27 cellular contexts compared by ENCODE assay signal in the genomic region with DNA sequence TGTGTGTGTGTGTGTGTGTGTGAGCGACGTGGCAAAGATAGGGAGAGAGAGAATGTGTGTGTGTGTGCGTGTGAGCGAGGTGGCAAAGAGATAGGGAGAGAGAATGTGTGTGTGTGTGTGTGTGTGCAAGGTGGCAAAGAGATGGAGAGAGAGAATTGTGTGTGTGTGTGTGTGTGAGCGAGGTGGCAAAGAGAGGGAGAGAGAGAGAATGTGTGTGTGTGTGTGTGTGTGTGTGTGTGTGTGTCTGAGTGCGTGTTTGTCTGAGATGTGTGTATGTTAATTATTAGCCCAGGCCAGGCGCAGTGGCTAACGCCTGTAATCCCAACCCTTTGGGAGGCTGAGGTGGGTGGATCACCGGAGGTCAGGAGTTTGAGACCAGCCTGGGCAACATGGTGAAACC.
"Had no signal": no experiment of that assay in that cellular context is flagged by ENCODE, and none has a peak within 500 bp of the region (broad histone marks: within the 10 kb centered on the region; RNA-seq: fewer than 3 reads in every experiment).

No MANE protein-coding gene starts in this region.

- H3K9me3 ChIP-seq: heart left ventricle, left lung, lower lobe of right lung, neutrophil, ovary, right atrium auricular region, stomach, testis, thyroid gland, upper lobe of right lung, uterus had no signal

- H3K79me2 ChIP-seq: hepatocyte had no signal

- H3K4me1 ChIP-seq: right atrium auricular region, stomach, thyroid gland, upper lobe of right lung, uterus had no signal

- H3K27ac ChIP-seq: heart left ventricle, hepatocyte, left lung, lower lobe of right lung, neutrophil, right atrium auricular region, skin epidermis, stomach, testis, thyroid gland, upper lobe of right lung, uterus had no signal

- H3K36me3 ChIP-seq: heart left ventricle, left lung, lower lobe of right lung, neutrophil, ovary, right atrium auricular region, stomach, thyroid gland, upper lobe of right lung, uterus had no signal

- H3K4me2 ChIP-seq: hepatocyte had no signal

- H3K27me3 ChIP-seq: heart left ventricle, hepatocyte, left lung, neutrophil, ovary, right atrium auricular region, testis, thyroid gland, upper lobe of right lung, uterus had no signal

- H3K4me3 ChIP-seq: heart left ventricle, hepatocyte, left lung, lower lobe of right lung, ovary, right atrium auricular region, skin epidermis, stomach, testis, thyroid gland, upper lobe of right lung, uterus had no signal

- H2AFZ ChIP-seq: hepatocyte had no signal

- ATAC-seq: heart left ventricle; left cardiac atrium; left lung; lower lobe of right lung; naive thymus-derived CD8-positive, alpha-beta T cell; stimulated activated naive B cell treated with anti-CD40 and anti-IgM and Interleukin-4, amounts not matched to agents 10 μg/mL and 1 μg/mL and 100 μg/mL, for 72 hours; stimulated activated naive CD8-positive, alpha-beta T cell treated with anti-CD3 and anti-CD28 coated beads, Interleukin-15, Interleukin-2, amounts not matched to agents 100 U/mL and 50 U/mL, for 24 hours; upper lobe of right lung had no signal

- DNase-seq: heart left ventricle; kidney glomerular epithelial cell; left cardiac atrium; left lung; lower lobe of right lung; mammary epithelial cell; mesenchymal stem cell; naive thymus-derived CD8-positive, alpha-beta T cell; occipital lobe; ovary; stimulated activated CD4-positive, alpha-beta T cell treated with anti-CD3 and anti-CD28 coated beads, Interleukin-12 subunit alpha, Interleukin-12 subunit beta, amount 100 ng/mL, for 4 hours; stimulated activated CD4-positive, alpha-beta T cell treated with anti-CD3 and anti-CD28 coated beads, Interleukin-15, amount 100 ng/mL, for 24 hours; stimulated activated CD4-positive, alpha-beta T cell treated with anti-CD3 and anti-CD28 coated beads, Interleukin-2, amount 100 ng/mL, for 24 hours; stimulated activated CD4-positive, alpha-beta T cell treated with anti-CD3 and anti-CD28 coated beads, Interleukin-4, amount 100 ng/mL, for 1 hour; stimulated activated naive B cell treated with anti-CD40 and anti-IgM and Interleukin-4, amounts not matched to agents 10 μg/mL and 1 μg/mL and 100 μg/mL, for 72 hours; stimulated activated naive CD8-positive, alpha-beta T cell treated with anti-CD3 and anti-CD28 coated beads, Interleukin-15, Interleukin-2, amounts not matched to agents 100 U/mL and 50 U/mL, for 24 hours; stomach; thyroid gland; trophoblast cell; upper lobe of right lung; uterus had no signal

- FAIRE-seq: keratinocyte had no signal
